In the genomic region with DNA sequence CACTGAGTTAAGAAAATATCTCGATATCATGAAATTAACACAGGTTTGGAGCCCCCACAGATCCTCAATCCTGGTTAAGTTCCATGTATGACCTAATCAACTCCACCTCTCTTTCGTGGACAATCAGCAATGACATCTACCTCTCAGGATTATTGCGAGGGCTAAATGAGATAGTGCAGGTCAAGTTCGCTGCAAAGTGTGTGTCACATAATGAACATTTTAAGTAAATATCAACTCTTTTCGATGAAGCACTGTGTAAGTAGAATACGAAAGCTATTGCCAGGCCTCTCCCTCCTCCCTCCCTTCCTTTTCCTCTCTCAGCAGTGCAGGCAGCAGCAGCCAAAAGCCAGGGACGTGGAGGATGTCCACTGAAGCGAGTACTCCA, we compare ENCODE assay signal across 8 cellular contexts. TPM values are rescaled to one million over a fixed set of nuclear protein-coding genes. Genes with fewer than 3 reads are reported as not detected.
DNase-seq lines count a peak whose midpoint lies in the region; ATAC-seq and TF ChIP-seq lines count a peak whose summit lies in the region.

No MANE protein-coding gene starts in this region.

- 20% methylated on average over 8 of the region's 8 CpGs for WGBS in HUES64

- H3K9ac ChIP-seq in HUES64 (ENCODE audit: low read depth, low read length), result peak overlapping the region; percentile 68

- peaks cover 12 to 15% of the 10 kb centered on the region in 2 donors for H3K4me1 Mint-ChIP-seq in natural killer cell

- no peaks in the 10 kb centered on the region for H3K9me3 ChIP-seq in HUES64 (ENCODE audit: insufficient read depth, low read depth, low read length)

- peaks cover 25 to 31% of the 10 kb centered on the region in 2 donors for H3K27me3 Mint-ChIP-seq in natural killer cell (ENCODE audit: low read depth in 2 of 2)

- H3K27ac Mint-ChIP-seq in natural killer cell, result peak overlapping the region in 1 of 2 donors; percentile 63

- H3K9me3 Mint-ChIP-seq in natural killer cell, result no peaks in the 10 kb centered on the region

- peak overlapping the region; percentile 92 for H3K27ac ChIP-seq in C4-2B
- H3K27ac ChIP-seq in HUES64 (ENCODE audit: low read depth, low read length), result no peak overlapping the region

- peaks cover 6% of the 10 kb centered on the region; the same call in 1 of the 2 replicates for H3K27me3 ChIP-seq in HUES64 (ENCODE audit: insufficient read depth, low read length)

- no peaks in the 10 kb centered on the region for H3K36me3 ChIP-seq in HUES64 (ENCODE audit: insufficient read depth, low read length)

- no peak for ATAC-seq in natural killer cell

- DNase-seq in cerebellar nuclear complex (lab: John Stamatoyannopoulos, UW) (peak; percentile 76 to 89), natural killer cell (no peak), GM10266 (ENCODE audit: extremely low spot score) (no peak), NOMO-1 (lab: John Stamatoyannopoulos, UW; ENCODE audit: unreplicated experiment in 2 of 2) (no peak), NCI-H1436 (lab: John Stamatoyannopoulos, UW) (no peak), head of caudate nucleus (no peak)

- intact Hi-C loops in natural killer cell (cut with micrococcal nuclease) (no loop called here), head of caudate nucleus (cut with DNase I) (loop anchor here (2.0 to 5.0 kb wide), 2 partner anchors 64 to 70 kb away; a partner anchor contains a TSS)

- TF ChIP-seq CTCF in C4-2B (conservative IDR thresholded peaks at IDR 0.05), result no peak
- TF ChIP-seq CTCF in natural killer cell (IDR thresholded peaks at IDR 0.05), result no peak
- TF ChIP-seq CTCF in GM10266 (IDR thresholded peaks at IDR 0.05; ENCODE audit: control insufficient read depth, insufficient read depth, low read depth, missing control alignments), result no peak

- peak overlapping the region; percentile 96 for H3K4me3 Mint-ChIP-seq in natural killer cell

- H3K4me1 ChIP-seq in HUES64 (ENCODE audit: insufficient read depth, low read length), result peaks cover 20% of the 10 kb centered on the region

- peak overlapping the region; percentile 89 for H3K4me3 ChIP-seq in HUES64 (ENCODE audit: low read length)

- no peaks in the 10 kb centered on the region for H3K36me3 Mint-ChIP-seq in natural killer cell

RNA-seq across cellular contexts. Expression of a gene that starts 0.4 kb away (rescaled TPM):
- polyA plus RNA-seq in HUES64 (2013, experiment 1 of 2), result 17.0 TPM
- polyA plus RNA-seq in HUES64 (2013, experiment 2 of 2), result 18.0 TPM
- total RNA-seq in natural killer cell, result under 1 TPM; 0.25 to 0.89 (median 0.50) TPM

Comparison
In these comparisons a context has a peak if more than half of its experiments do, and no peak if none do; other contexts are left out.
1. DNase-seq: peak in cerebellar nuclear complex (2 of 2); none in natural killer cell (single experiment), GM10266 (single experiment), NOMO-1 (0 of 2), NCI-H1436 (single experiment) and head of caudate nucleus (0 of 42).